ENCODE assay signal across 22 cellular contexts in genomic region chr1:178142806-178143205, GRCh38.
"Had no signal": no experiment of that assay in that cellular context is flagged by ENCODE, and none has a peak within 500 bp of the region (broad histone marks: within the 10 kb centered on the region; RNA-seq: fewer than 3 reads in every experiment).

No MANE protein-coding gene starts in this region.

- DNase-seq: KBM-7, MV-4-11, NCI-H1048, NCI-H1105 treated with DMSO at 0.1 percent for 48 hours, NCI-H1417 treated with DMSO at 0.1 percent for 48 hours, NCI-H146, NCI-H187, NCI-H2029, NCI-H2081 treated with DMSO at 0.1 percent for 48 hours, NCI-H2171, NCI-H226, NCI-H446, NCI-H510A, NCI-H524 treated with DMSO at 0.1 percent for 48 hours, NCI-H69, NCI-H774, RPMI8226, SHP77, SK-N-SH, SW 1271 had no signal

- H3K9me3 ChIP-seq: SK-N-SH had no signal

- FAIRE-seq: HTR-8/SVneo had no signal

- H3K27ac ChIP-seq: HL-60 had no signal
